17 cellular contexts compared by ENCODE assay signal in genomic region chr2:157386747-157387146, GRCh38. TPM values are rescaled to one million over a fixed set of nuclear protein-coding genes. Genes with fewer than 3 reads are reported as not detected.
DNase-seq lines count a peak whose midpoint lies in the region; ATAC-seq, FAIRE-seq and TF ChIP-seq lines count a peak whose summit lies in the region.
"Had no signal": no experiment of that assay in that cellular context is flagged by ENCODE, and none has a peak within 500 bp of the region (broad histone marks: within the 10 kb centered on the region; RNA-seq: fewer than 3 reads in every experiment).

No MANE protein-coding gene starts in this region.

- H3K4me3 ChIP-seq in naive thymus-derived CD4-positive, alpha-beta T cell (ENCODE audit: low read length), result no peak overlapping the region
- H3K4me3 ChIP-seq in SJCRH30, result no peak overlapping the region
- H3K4me3 ChIP-seq: PC-9 had no signal

- H3K9me3 Mint-ChIP-seq in activated T-cell treated with anti-CD3 and anti-CD28 coated beads, Interleukin-2, amount 50 U/mL, for 24 hours, result peaks cover 34% of the 10 kb centered on the region
- peaks cover 16% of the 10 kb centered on the region for H3K9me3 Mint-ChIP-seq in activated CD8-positive, alpha-beta T cell treated with anti-CD3 and anti-CD28 coated beads, Interleukin-2, amount 10 ng/mL, durations not matched to agents 7 days and 5 days (ENCODE audit: insufficient read depth)
- peaks cover 3 to 67% (median 39%) of the 10 kb centered on the region in 11 donors for H3K9me3 Mint-ChIP-seq in naive thymus-derived CD4-positive, alpha-beta T cell

- no peak overlapping the region for H3K4me3 Mint-ChIP-seq in activated T-cell treated with anti-CD3 and anti-CD28 coated beads, Interleukin-2, amount 50 U/mL, for 24 hours
- H3K4me3 Mint-ChIP-seq in activated CD8-positive, alpha-beta T cell treated with anti-CD3 and anti-CD28 coated beads, Interleukin-2, amount 10 ng/mL, durations not matched to agents 7 days and 5 days, result no peak overlapping the region
- H3K4me3 Mint-ChIP-seq in naive thymus-derived CD4-positive, alpha-beta T cell, result peak overlapping the region in 7 of 10 donors; percentile 1 to 56 (median 15)

- TF ChIP-seq POLR2A in GM12891 (IDR thresholded peaks at IDR 0.05; ENCODE audit: low read depth, low read length), result no peak

- H3K36me3 ChIP-seq in naive thymus-derived CD4-positive, alpha-beta T cell (ENCODE audit: control insufficient read depth in 2 of 3, insufficient read depth in 3 of 3, low read length in 3 of 3), result no peaks in the 10 kb centered on the region
- no peaks in the 10 kb centered on the region for H3K36me3 ChIP-seq in SJCRH30

- no peak for DNase-seq in activated T-cell treated with anti-CD3 and anti-CD28 coated beads, Interleukin-2, amount 50 U/mL, for 24 hours
- no peak for DNase-seq in activated T-cell treated with anti-CD3 and anti-CD28 coated beads, Interleukin-2, amount 50 U/mL, for 48 hours
- DNase-seq in GM12891 (ENCODE audit: insufficient read length, low spot score) (no peak), SJCRH30 (no peak)
- no peak for DNase-seq in activated CD8-positive, alpha-beta T cell treated with anti-CD3 and anti-CD28 coated beads, Interleukin-2, amount 10 ng/mL, durations not matched to agents 7 days and 5 days
- no peak for DNase-seq in naive thymus-derived CD4-positive, alpha-beta T cell
- no peak for DNase-seq in activated CD8-positive, alpha-beta memory T cell treated with anti-CD3 and anti-CD28 coated beads, Interleukin-2, amount 50 U/mL, for 48 hours
- DNase-seq: C1 segment of cervical spinal cord, DMS79 treated with DMSO at 0.1 percent for 48 hours, GOT3, NCI-H1092, NCI-H345, PC-9 had no signal

- H3K4me1 Mint-ChIP-seq in activated T-cell treated with anti-CD3 and anti-CD28 coated beads, Interleukin-2, amount 50 U/mL, for 24 hours (ENCODE audit: low read depth), result peaks cover 39% of the 10 kb centered on the region
- peaks cover 30% of the 10 kb centered on the region for H3K4me1 Mint-ChIP-seq in activated CD8-positive, alpha-beta T cell treated with anti-CD3 and anti-CD28 coated beads, Interleukin-2, amount 10 ng/mL, durations not matched to agents 7 days and 5 days (ENCODE audit: low read depth)
- peaks cover 9 to 73% (median 67%) of the 10 kb centered on the region in 7 donors for H3K4me1 Mint-ChIP-seq in naive thymus-derived CD4-positive, alpha-beta T cell

- CTCF ChIA-PET in activated CD8-positive, alpha-beta T cell treated with anti-CD3 and anti-CD28 coated beads, Interleukin-2, amount 10 ng/mL, durations not matched to agents 7 days and 5 days (lab: Charles Lee), result interaction anchor here (1.2 to 1.7 kb wide), 2 partner anchors 51 to 59 kb away, joined by 5 to 9 read pairs; no protein-coding TSS in a partner anchor
- CTCF ChIA-PET in naive thymus-derived CD4-positive, alpha-beta T cell (lab: Charles Lee), result interaction anchor here (0.7 to 1.8 kb wide), 2 partner anchors 32 to 59 kb away, joined by 5 to 7 read pairs; no protein-coding TSS in a partner anchor

- FAIRE-seq in GM12891 (lab: Jason Lieb, UNC), result no peak
- FAIRE-seq: D721Med, G401.6 had no signal

- peaks cover 20% of the 10 kb centered on the region for H3K36me3 Mint-ChIP-seq in activated T-cell treated with anti-CD3 and anti-CD28 coated beads, Interleukin-2, amount 50 U/mL, for 24 hours (ENCODE audit: low read depth)
- peaks cover 45% of the 10 kb centered on the region for H3K36me3 Mint-ChIP-seq in activated CD8-positive, alpha-beta T cell treated with anti-CD3 and anti-CD28 coated beads, Interleukin-2, amount 10 ng/mL, durations not matched to agents 7 days and 5 days (ENCODE audit: low read depth)
- H3K36me3 Mint-ChIP-seq in naive thymus-derived CD4-positive, alpha-beta T cell, result peaks cover 13 to 60% (median 36%) of the 10 kb centered on the region in 5 donors

- intact Hi-C loops in naive thymus-derived CD4-positive, alpha-beta T cell (cut with micrococcal nuclease), result loop anchor here in 1 of 2 donors (2.0 kb wide), 1 partner anchor 54 kb away; no protein-coding TSS in a partner anchor

- no peaks in the 10 kb centered on the region for H3K27me3 ChIP-seq in naive thymus-derived CD4-positive, alpha-beta T cell (ENCODE audit: control insufficient read depth in 2 of 2, insufficient read depth in 2 of 2, low read length in 2 of 2)
- H3K27me3 ChIP-seq in SJCRH30, result no peaks in the 10 kb centered on the region

- no peak overlapping the region for H3K27ac ChIP-seq in naive thymus-derived CD4-positive, alpha-beta T cell (ENCODE audit: low read depth, low read length)
- no peak overlapping the region for H3K27ac ChIP-seq in SJCRH30
- H3K27ac ChIP-seq: PC-9 had no signal

- POLR2A ChIA-PET in activated CD8-positive, alpha-beta T cell treated with anti-CD3 and anti-CD28 coated beads, Interleukin-2, amount 10 ng/mL, durations not matched to agents 7 days and 5 days (lab: Charles Lee), result no interaction called here
- POLR2A ChIA-PET in naive thymus-derived CD4-positive, alpha-beta T cell (lab: Charles Lee), result interaction anchor here (0.5 to 0.6 kb wide), 2 partner anchors 16 to 80 kb away, joined by 3 read pairs; no protein-coding TSS in a partner anchor

- H3K27ac Mint-ChIP-seq in activated T-cell treated with anti-CD3 and anti-CD28 coated beads, Interleukin-2, amount 50 U/mL, for 24 hours, result peak overlapping the region; percentile 8
- peak overlapping the region; percentile 0 for H3K27ac Mint-ChIP-seq in activated CD8-positive, alpha-beta T cell treated with anti-CD3 and anti-CD28 coated beads, Interleukin-2, amount 10 ng/mL, durations not matched to agents 7 days and 5 days
- peak overlapping the region in 8 of 9 donors; percentile 44 to 87 (median 66) for H3K27ac Mint-ChIP-seq in naive thymus-derived CD4-positive, alpha-beta T cell

- H3K4me1 ChIP-seq in naive thymus-derived CD4-positive, alpha-beta T cell (ENCODE audit: control insufficient read depth in 2 of 2, insufficient read depth in 2 of 2, low read length in 2 of 2), result peaks cover 0 to 18% of the 10 kb centered on the region in 2 donors
- no peaks in the 10 kb centered on the region for H3K4me1 ChIP-seq in SJCRH30

- no peak for ATAC-seq in activated CD8-positive, alpha-beta T cell treated with anti-CD3 and anti-CD28 coated beads, Interleukin-2, amount 10 ng/mL, durations not matched to agents 7 days and 5 days
- ATAC-seq in naive thymus-derived CD4-positive, alpha-beta T cell, result no peak
- no peak for ATAC-seq in HG03095 (IDR thresholded peaks at IDR 0.05; ENCODE audit: unreplicated experiment)

- H3K27me3 Mint-ChIP-seq in activated T-cell treated with anti-CD3 and anti-CD28 coated beads, Interleukin-2, amount 50 U/mL, for 24 hours, result no peaks in the 10 kb centered on the region
- H3K27me3 Mint-ChIP-seq in activated CD8-positive, alpha-beta T cell treated with anti-CD3 and anti-CD28 coated beads, Interleukin-2, amount 10 ng/mL, durations not matched to agents 7 days and 5 days (ENCODE audit: low read depth), result no peaks in the 10 kb centered on the region
- no peaks in the 10 kb centered on the region for H3K27me3 Mint-ChIP-seq in naive thymus-derived CD4-positive, alpha-beta T cell

- H3K9me3 ChIP-seq in naive thymus-derived CD4-positive, alpha-beta T cell (ENCODE audit: control insufficient read depth in 2 of 3, low read length in 3 of 3), result peaks cover 0 to 9% (median 0%) of the 10 kb centered on the region in 3 experiments
- no peaks in the 10 kb centered on the region for H3K9me3 ChIP-seq in SJCRH30 (replicated peaks)

TF ChIP-seq in GM12891, 5 proteins besides CTCF, POLR2A, EP300 and RAD21:
- TF ChIP-seq PAX5 (IDR thresholded peaks at IDR 0.05; ENCODE audit: insufficient read depth, low read length, severe bottlenecking) (no peak), SPI1 (IDR thresholded peaks at IDR 0.05; ENCODE audit: low read depth, low read length) (peak; percentile 34; the same call in 1 of the 2 replicates), POU2F2 (IDR thresholded peaks at IDR 0.05; ENCODE audit: low read depth, low read length) (no peak), POLR2AphosphoS5 (IDR thresholded peaks at IDR 0.05; ENCODE audit: low read depth, low read length) (no peak), TAF1 (IDR thresholded peaks at IDR 0.05; ENCODE audit: low read depth, low read length) (no peak)

RNA-seq across cellular contexts. Expression of gene CYTIP, which starts 57.1 kb away (rescaled TPM):
- 70.8 TPM for polyA plus RNA-seq in GM12891 (2012; ENCODE audit: low read depth, missing spikeins)
- total RNA-seq in activated CD8-positive, alpha-beta T cell treated with anti-CD3 and anti-CD28 coated beads, Interleukin-2, amount 10 ng/mL, durations not matched to agents 7 days and 5 days, result 100 to 1,000 TPM; 222 to 227 TPM
- total RNA-seq in naive thymus-derived CD4-positive, alpha-beta T cell, result 100 to 1,000 TPM; 290 to 406 (median 363) TPM
- 100 to 1,000 TPM; 170 to 270 TPM for polyA plus RNA-seq in naive thymus-derived CD4-positive, alpha-beta T cell
- 0.71 and 0.81 TPM in 2 replicates for total RNA-seq in SJCRH30 (2014; rRNA removed; shearing (Covaris generic))
- total RNA-seq: A172, PC-9 had no signal

Comparison
In these comparisons a context has a peak if more than half of its experiments do, and no peak if none do; other contexts are left out.
1. H3K27ac Mint-ChIP-seq: peak in every context shown above with its lines; median percentile 66 in naive thymus-derived CD4-positive, alpha-beta T cell; 8 in activated T-cell treated with anti-CD3 and anti-CD28 coated beads, Interleukin-2, amount 50 U/mL, for 24 hours; 0 in activated CD8-positive, alpha-beta T cell treated with anti-CD3 and anti-CD28 coated beads, Interleukin-2, amount 10 ng/mL, durations not matched to agents 7 days and 5 days.
2. H3K4me3 Mint-ChIP-seq: peak in naive thymus-derived CD4-positive, alpha-beta T cell (7 of 10); none in activated T-cell treated with anti-CD3 and anti-CD28 coated beads, Interleukin-2, amount 50 U/mL, for 24 hours (single experiment) and activated CD8-positive, alpha-beta T cell treated with anti-CD3 and anti-CD28 coated beads, Interleukin-2, amount 10 ng/mL, durations not matched to agents 7 days and 5 days (single experiment).
3. RNA of gene CYTIP, which starts 57.1 kb away (total RNA-seq): 290 to 406 TPM in naive thymus-derived CD4-positive, alpha-beta T cell and 222 to 227 TPM in activated CD8-positive, alpha-beta T cell treated with anti-CD3 and anti-CD28 coated beads, Interleukin-2, amount 10 ng/mL, durations not matched to agents 7 days and 5 days; 0.71 to 0.81 TPM in SJCRH30; every median in the first group is over 100 times any median in the second.